Comparison of ENCODE assay signal across 10 cellular contexts in genomic region chr10:62852961-62853702, GRCh38.
DNase-seq lines count a peak whose midpoint lies in the region; ATAC-seq and TF ChIP-seq lines count a peak whose summit lies in the region.
"Had no signal": no experiment of that assay in that cellular context is flagged by ENCODE, and none has a peak within 500 bp of the region (broad histone marks: within the 10 kb centered on the region; RNA-seq: fewer than 3 reads in every experiment).

No MANE protein-coding gene starts in this region.

- peaks cover 9% of the 10 kb centered on the region for H3K9me3 Mint-ChIP-seq in T-helper 2 cell treated with Interferon-gamma antibody and Interleukin-4, amounts not matched to agents 5 μg/mL and 100 μg/mL, for 36 hours

- H3K4me3 ChIP-seq in foreskin fibroblast (ENCODE audit: low read depth in 1 of 2, low read length in 2 of 2), result no peak overlapping the region

- peak overlapping the region; percentile 24 for H3K27ac Mint-ChIP-seq in T-helper 2 cell treated with Interferon-gamma antibody and Interleukin-4, amounts not matched to agents 5 μg/mL and 100 μg/mL, for 36 hours

- ATAC-seq in GM19023 (IDR thresholded peaks at IDR 0.05; ENCODE audit: unreplicated experiment) (peak; percentile 47), HG03039 (IDR thresholded peaks at IDR 0.05; ENCODE audit: unreplicated experiment) (peak; percentile 61), SK-N-SH treated with all-trans-retinoic acid at 6 μM for 48 hours (no peak)

- TF ChIP-seq CTCF in foreskin fibroblast (IDR thresholded peaks at IDR 0.05; ENCODE audit: low read depth, low read length), result no peak

- H3K27me3 Mint-ChIP-seq in T-helper 2 cell treated with Interferon-gamma antibody and Interleukin-4, amounts not matched to agents 5 μg/mL and 100 μg/mL, for 36 hours (ENCODE audit: low read depth), result peaks cover 10% of the 10 kb centered on the region

- peak overlapping the region; percentile 49 for H3K4me3 Mint-ChIP-seq in T-helper 2 cell treated with Interferon-gamma antibody and Interleukin-4, amounts not matched to agents 5 μg/mL and 100 μg/mL, for 36 hours

- H3K4me1 Mint-ChIP-seq in T-helper 2 cell treated with Interferon-gamma antibody and Interleukin-4, amounts not matched to agents 5 μg/mL and 100 μg/mL, for 36 hours (ENCODE audit: low read depth), result peaks cover 61% of the 10 kb centered on the region

- peaks cover 3% of the 10 kb centered on the region for H3K36me3 Mint-ChIP-seq in T-helper 2 cell treated with Interferon-gamma antibody and Interleukin-4, amounts not matched to agents 5 μg/mL and 100 μg/mL, for 36 hours (ENCODE audit: low read depth)

- DNase-seq in AML-193 (lab: John Stamatoyannopoulos, UW), result peak; percentile 33 to 56
- DNase-seq in T-helper 2 cell treated with Interferon-gamma antibody and Interleukin-4, amounts not matched to agents 5 μg/mL and 100 μg/mL, for 36 hours (ENCODE audit: low spot score), result peak; percentile 70
- no peak for DNase-seq in COLO829 (ENCODE audit: low spot score)
- DNase-seq in foreskin fibroblast, result no peak
- DNase-seq in NCI-H524 treated with DMSO at 0.1 percent for 48 hours (lab: John Stamatoyannopoulos, UW), result no peak
- DNase-seq: DMS79 treated with DMSO at 0.1 percent for 48 hours, NCI-H1048 had no signal

TF ChIP-seq in SK-N-SH treated with all-trans-retinoic acid at 6 μM for 48 hours, 23 proteins besides CTCF, POLR2A, EP300 and RAD21:
- TF ChIP-seq BACH2 (CRISPR knock-in tag; IDR thresholded peaks at IDR 0.05; ENCODE audit: borderline replicate concordance) (no peak), ZC3H10 (CRISPR knock-in tag; IDR thresholded peaks at IDR 0.05) (no peak), RARB (CRISPR knock-in tag; IDR thresholded peaks at IDR 0.05) (no peak), POU6F1 (CRISPR knock-in tag; IDR thresholded peaks at IDR 0.05; ENCODE audit: borderline replicate concordance, low read depth) (no peak), ZFP30 (CRISPR knock-in tag; IDR thresholded peaks at IDR 0.05) (no peak), CREB5 (CRISPR knock-in tag; IDR thresholded peaks at IDR 0.05; ENCODE audit: low read depth) (no peak)

Comparison
In these comparisons a context has a peak if more than half of its experiments do, and no peak if none do; other contexts are left out.
1. DNase-seq: peak in AML-193 (2 of 2) and T-helper 2 cell treated with Interferon-gamma antibody and Interleukin-4, amounts not matched to agents 5 μg/mL and 100 μg/mL, for 36 hours (single experiment); none in COLO829 (single experiment), foreskin fibroblast (0 of 2) and NCI-H524 treated with DMSO at 0.1 percent for 48 hours (single experiment).